ENCODE assay signal across 21 cellular contexts in the genomic region with DNA sequence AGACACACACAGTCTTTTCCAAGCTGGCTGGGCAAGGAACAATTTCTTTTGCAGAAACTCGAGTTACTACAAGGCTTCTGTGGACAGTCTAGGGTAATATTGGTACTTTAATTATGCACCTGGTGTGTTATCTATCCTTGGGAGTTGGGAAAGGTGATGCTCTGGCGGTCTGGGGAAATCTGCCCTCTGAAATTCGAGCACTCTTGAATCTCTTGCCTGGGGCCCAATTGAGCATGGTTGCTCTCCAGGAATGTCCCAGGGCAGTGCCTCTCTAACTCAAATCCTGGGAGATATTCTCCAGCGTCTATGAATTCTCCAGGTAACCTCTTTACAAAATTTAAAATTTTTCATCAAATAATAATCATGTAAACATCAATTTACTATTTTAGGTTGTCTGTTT.
DNase-seq lines count a peak whose midpoint lies in the region; ATAC-seq and TF ChIP-seq lines count a peak whose summit lies in the region.
"Had no signal": no experiment of that assay in that cellular context is flagged by ENCODE, and none has a peak within 500 bp of the region (broad histone marks: within the 10 kb centered on the region; RNA-seq: fewer than 3 reads in every experiment).

No MANE protein-coding gene starts in this region.

- no peaks in the 10 kb centered on the region for H3K36me3 ChIP-seq in SJCRH30
- H3K36me3 ChIP-seq: SJSA1 had no signal

- 0 out of 2 replicates have a peak, but pooled peaks cover 2% of the 10 kb centered on the region for H3K9me3 ChIP-seq in SJCRH30 (replicated peaks)
- H3K9me3 ChIP-seq: SJSA1 had no signal

- ATAC-seq in GM21515 (IDR thresholded peaks at IDR 0.05; ENCODE audit: unreplicated experiment) = no peak
- ATAC-seq: HepG2 had no signal

- TF ChIP-seq EP300 in Ishikawa (IDR thresholded peaks at IDR 0.05; ENCODE audit: borderline replicate concordance) = peak; percentile 85

- H3K27ac ChIP-seq in SJCRH30 = peak overlapping the region; percentile 74
- H3K27ac ChIP-seq: GM23248, KMS-11, SJSA1 had no signal

- TF ChIP-seq RAD21 in Ishikawa (IDR thresholded peaks at IDR 0.05; ENCODE audit: low read depth) = peak; percentile 8; the same call in 1 of the 2 replicates

- H3K4me1 ChIP-seq in SJCRH30 = peaks cover 29% of the 10 kb centered on the region

- no peak overlapping the region for H3K4me3 ChIP-seq in SJCRH30
- H3K4me3 ChIP-seq: GM23248, SJSA1 had no signal

- peak in 1 of 2 experiments; percentile 36 for DNase-seq in SJCRH30
- DNase-seq in kidney tubule cell (ENCODE audit: low spot score) = peak; percentile 51
- DNase-seq in activated naive CD4-positive, alpha-beta T cell treated with Interleukin-2 at 50 U/mL for 16 hours = no peak
- DNase-seq in hippocampal formation (lab: John Stamatoyannopoulos, UW) = no peak
- no peak for DNase-seq in GF-D8 (lab: John Stamatoyannopoulos, UW)
- DNase-seq: ACHN; AML-193; CD4-positive, alpha-beta T cell; DMS79 treated with DMSO at 0.1 percent for 48 hours; NCI-H1092; NCI-H2081 treated with DMSO at 0.1 percent for 48 hours; NCI-H226; NCI-H524 treated with DMSO at 0.1 percent for 48 hours; NK-92 treated with Interleukin-12 subunit alpha and Interleukin-12 subunit beta, amount 100 ng/mL, for 24 hours; OCI-M1 had no signal

- H3K27me3 ChIP-seq in SJCRH30 = peaks cover 4% of the 10 kb centered on the region; the same call in 1 of the 2 replicates
- H3K27me3 ChIP-seq: SJSA1 had no signal

TF ChIP-seq in Ishikawa, 13 proteins besides CTCF, POLR2A, EP300 and RAD21:
- no peak for TF ChIP-seq YY1 (IDR thresholded peaks at IDR 0.05; ENCODE audit: low read depth)
- no peak for TF ChIP-seq CREB1 (IDR thresholded peaks at IDR 0.05; ENCODE audit: low read depth)
- no peak for TF ChIP-seq TAF1 (IDR thresholded peaks at IDR 0.05; ENCODE audit: low read depth)
- TF ChIP-seq, protein P1, sequence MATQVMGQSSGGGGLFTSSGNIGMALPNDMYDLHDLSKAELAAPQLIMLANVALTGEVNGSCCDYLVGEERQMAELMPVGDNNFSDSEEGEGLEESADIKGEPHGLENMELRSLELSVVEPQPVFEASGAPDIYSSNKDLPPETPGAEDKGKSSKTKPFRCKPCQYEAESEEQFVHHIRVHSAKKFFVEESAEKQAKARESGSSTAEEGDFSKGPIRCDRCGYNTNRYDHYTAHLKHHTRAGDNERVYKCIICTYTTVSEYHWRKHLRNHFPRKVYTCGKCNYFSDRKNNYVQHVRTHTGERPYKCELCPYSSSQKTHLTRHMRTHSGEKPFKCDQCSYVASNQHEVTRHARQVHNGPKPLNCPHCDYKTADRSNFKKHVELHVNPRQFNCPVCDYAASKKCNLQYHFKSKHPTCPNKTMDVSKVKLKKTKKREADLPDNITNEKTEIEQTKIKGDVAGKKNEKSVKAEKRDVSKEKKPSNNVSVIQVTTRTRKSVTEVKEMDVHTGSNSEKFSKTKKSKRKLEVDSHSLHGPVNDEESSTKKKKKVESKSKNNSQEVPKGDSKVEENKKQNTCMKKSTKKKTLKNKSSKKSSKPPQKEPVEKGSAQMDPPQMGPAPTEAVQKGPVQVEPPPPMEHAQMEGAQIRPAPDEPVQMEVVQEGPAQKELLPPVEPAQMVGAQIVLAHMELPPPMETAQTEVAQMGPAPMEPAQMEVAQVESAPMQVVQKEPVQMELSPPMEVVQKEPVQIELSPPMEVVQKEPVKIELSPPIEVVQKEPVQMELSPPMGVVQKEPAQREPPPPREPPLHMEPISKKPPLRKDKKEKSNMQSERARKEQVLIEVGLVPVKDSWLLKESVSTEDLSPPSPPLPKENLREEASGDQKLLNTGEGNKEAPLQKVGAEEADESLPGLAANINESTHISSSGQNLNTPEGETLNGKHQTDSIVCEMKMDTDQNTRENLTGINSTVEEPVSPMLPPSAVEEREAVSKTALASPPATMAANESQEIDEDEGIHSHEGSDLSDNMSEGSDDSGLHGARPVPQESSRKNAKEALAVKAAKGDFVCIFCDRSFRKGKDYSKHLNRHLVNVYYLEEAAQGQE (IDR thresholded peaks at IDR 0.05; ENCODE audit: low read depth) = no peak
- peak; percentile 19; the same call in 1 of the 2 replicates for TF ChIP-seq FOXM1 (IDR thresholded peaks at IDR 0.05; ENCODE audit: borderline replicate concordance, low read depth)
- peak; percentile 74 for TF ChIP-seq TCF12 (IDR thresholded peaks at IDR 0.05; ENCODE audit: low read depth)
- TF ChIP-seq EGR1 (IDR thresholded peaks at IDR 0.05) = no peak
- peak; percentile 90 for TF ChIP-seq TEAD4 (IDR thresholded peaks at IDR 0.05)
- TF ChIP-seq NFIC (IDR thresholded peaks at IDR 0.05) = no peak; the same call in 1 of the 2 replicates
- peak; percentile 36; the same call in 1 of the 2 replicates for TF ChIP-seq CEBPB (IDR thresholded peaks at IDR 0.05)
- TF ChIP-seq, protein P2, sequence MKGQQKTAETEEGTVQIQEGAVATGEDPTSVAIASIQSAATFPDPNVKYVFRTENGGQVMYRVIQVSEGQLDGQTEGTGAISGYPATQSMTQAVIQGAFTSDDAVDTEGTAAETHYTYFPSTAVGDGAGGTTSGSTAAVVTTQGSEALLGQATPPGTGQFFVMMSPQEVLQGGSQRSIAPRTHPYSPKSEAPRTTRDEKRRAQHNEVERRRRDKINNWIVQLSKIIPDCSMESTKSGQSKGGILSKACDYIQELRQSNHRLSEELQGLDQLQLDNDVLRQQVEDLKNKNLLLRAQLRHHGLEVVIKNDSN (IDR thresholded peaks at IDR 0.05) = no peak
- TF ChIP-seq, protein P3, sequence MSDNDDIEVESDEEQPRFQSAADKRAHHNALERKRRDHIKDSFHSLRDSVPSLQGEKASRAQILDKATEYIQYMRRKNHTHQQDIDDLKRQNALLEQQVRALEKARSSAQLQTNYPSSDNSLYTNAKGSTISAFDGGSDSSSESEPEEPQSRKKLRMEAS (IDR thresholded peaks at IDR 0.05) = no peak
- no peak for TF ChIP-seq ZBTB7A (IDR thresholded peaks at IDR 0.05; ENCODE audit: low read depth)
